9 cellular contexts compared by ENCODE assay signal in genomic region chr9:20611751-20612287, GRCh38.
DNase-seq lines count a peak whose midpoint lies in the region; ATAC-seq, FAIRE-seq and TF ChIP-seq lines count a peak whose summit lies in the region.
"Had no signal": no experiment of that assay in that cellular context is flagged by ENCODE, and none has a peak within 500 bp of the region (broad histone marks: within the 10 kb centered on the region; RNA-seq: fewer than 3 reads in every experiment).

No MANE protein-coding gene starts in this region.

- peak overlapping the region; percentile 4 for H3K27ac Mint-ChIP-seq in stimulated activated naive CD8-positive, alpha-beta T cell treated with anti-CD3 and anti-CD28 coated beads, Interleukin-15, Interleukin-2, amounts not matched to agents 100 ng/mL and 50 ng/mL, for 24 hours

- FAIRE-seq in islet of Langerhans (lab: Jason Lieb, UNC) = peak; percentile 99

- ATAC-seq in stimulated activated naive CD8-positive, alpha-beta T cell treated with anti-CD3 and anti-CD28 coated beads, Interleukin-15, Interleukin-2, amounts not matched to agents 100 U/mL and 50 U/mL, for 24 hours = no peak

- H3K36me3 Mint-ChIP-seq in stimulated activated naive CD8-positive, alpha-beta T cell treated with anti-CD3 and anti-CD28 coated beads, Interleukin-15, Interleukin-2, amounts not matched to agents 100 ng/mL and 50 ng/mL, for 24 hours (ENCODE audit: low read depth) = peaks cover 4% of the 10 kb centered on the region

- H3K4me3 Mint-ChIP-seq in stimulated activated naive CD8-positive, alpha-beta T cell treated with anti-CD3 and anti-CD28 coated beads, Interleukin-15, Interleukin-2, amounts not matched to agents 100 ng/mL and 50 ng/mL, for 24 hours = no peak overlapping the region

- H3K27me3 Mint-ChIP-seq in stimulated activated naive CD8-positive, alpha-beta T cell treated with anti-CD3 and anti-CD28 coated beads, Interleukin-15, Interleukin-2, amounts not matched to agents 100 ng/mL and 50 ng/mL, for 24 hours = no peaks in the 10 kb centered on the region

- peaks cover 76% of the 10 kb centered on the region for H3K4me1 Mint-ChIP-seq in stimulated activated naive CD8-positive, alpha-beta T cell treated with anti-CD3 and anti-CD28 coated beads, Interleukin-15, Interleukin-2, amounts not matched to agents 100 ng/mL and 50 ng/mL, for 24 hours (ENCODE audit: low read depth)

- H3K4me3 ChIP-seq in WI38 (ENCODE audit: low read depth, low read length) = peak overlapping the region; percentile 38

- no peaks in the 10 kb centered on the region for H3K9me3 Mint-ChIP-seq in stimulated activated naive CD8-positive, alpha-beta T cell treated with anti-CD3 and anti-CD28 coated beads, Interleukin-15, Interleukin-2, amounts not matched to agents 100 ng/mL and 50 ng/mL, for 24 hours

- TF ChIP-seq CTCF in WI38 (IDR thresholded peaks at IDR 0.05; ENCODE audit: low read depth, low read length) = peak; percentile 15; the same call in 1 of the 2 replicates

- no peak for DNase-seq in stimulated activated naive CD8-positive, alpha-beta T cell treated with anti-CD3 and anti-CD28 coated beads, Interleukin-15, Interleukin-2, amounts not matched to agents 100 U/mL and 50 U/mL, for 24 hours
- DNase-seq in activated gamma-delta T cell treated with Interleukin-2 at 50 U/mL for 16 hours (no peak), SW 1271 (lab: John Stamatoyannopoulos, UW) (no peak), KG1 (lab: John Stamatoyannopoulos, UW) (no peak)
- no peak for DNase-seq in activated CD8-positive, alpha-beta memory T cell treated with anti-CD3 and anti-CD28 coated beads, Interleukin-2, amount 50 U/mL, for 4 hours
- DNase-seq: NCI-H2107 had no signal
